Comparison of ENCODE assay signal across 1 cellular context in the genomic region with DNA sequence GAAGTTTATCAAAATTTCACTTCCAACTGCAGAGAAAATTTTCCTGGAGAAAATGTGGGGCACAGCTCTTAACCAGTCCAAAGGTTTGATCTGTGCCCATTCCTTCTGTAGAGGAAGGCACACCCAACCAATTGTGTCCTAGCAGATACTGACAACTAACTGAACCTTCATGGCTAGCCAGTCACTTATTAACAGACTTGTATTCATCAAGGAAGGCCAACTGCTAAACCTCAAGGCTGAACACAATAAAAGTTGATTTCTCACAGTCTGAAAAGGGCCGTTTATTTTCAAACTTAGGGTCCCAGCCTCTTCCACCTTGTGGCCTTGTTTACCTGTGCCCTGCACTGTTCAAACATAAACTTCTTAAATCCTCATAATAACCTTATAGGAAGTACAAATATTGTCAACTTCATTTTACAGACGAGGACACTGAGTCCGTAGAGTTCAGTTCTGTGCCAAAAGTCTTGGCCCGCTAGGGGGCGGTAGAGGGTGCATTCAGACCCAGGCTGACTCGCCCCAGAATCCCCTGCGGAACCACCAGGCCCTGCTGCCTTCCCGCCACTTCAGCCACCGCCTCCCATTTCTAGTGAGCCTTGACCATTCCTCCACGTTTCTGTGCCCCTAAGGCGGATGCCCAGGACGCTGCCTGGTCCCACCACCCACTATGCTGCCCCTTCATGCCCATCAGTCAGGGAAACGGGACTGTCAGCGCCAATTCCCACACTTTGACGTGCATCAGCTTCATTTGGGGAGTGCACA.
TF ChIP-seq lines count a peak whose summit lies in the region.

No MANE protein-coding gene starts in this region.

TF ChIP-seq in K562, 482 proteins besides CTCF, POLR2A, EP300 and RAD21:
- TF ChIP-seq ZC3H8 (IDR thresholded peaks at IDR 0.05) = no peak
- TF ChIP-seq ARID1B (IDR thresholded peaks at IDR 0.05) = no peak
- no peak for TF ChIP-seq MYC (IDR thresholded peaks at IDR 0.05; ENCODE audit: low read depth, low read length)
- TF ChIP-seq MYC (CRISPR knock-in tag; IDR thresholded peaks at IDR 0.05; ENCODE audit: borderline replicate concordance, low read depth) = no peak
- TF ChIP-seq ZBTB7A (IDR thresholded peaks at IDR 0.05; ENCODE audit: borderline replicate concordance, control insufficient read depth, low read depth, low read length) = no peak
- peak; percentile 67 for TF ChIP-seq ZNF143 (CRISPR knock-in tag; IDR thresholded peaks at IDR 0.05)
- TF ChIP-seq, protein P1, sequence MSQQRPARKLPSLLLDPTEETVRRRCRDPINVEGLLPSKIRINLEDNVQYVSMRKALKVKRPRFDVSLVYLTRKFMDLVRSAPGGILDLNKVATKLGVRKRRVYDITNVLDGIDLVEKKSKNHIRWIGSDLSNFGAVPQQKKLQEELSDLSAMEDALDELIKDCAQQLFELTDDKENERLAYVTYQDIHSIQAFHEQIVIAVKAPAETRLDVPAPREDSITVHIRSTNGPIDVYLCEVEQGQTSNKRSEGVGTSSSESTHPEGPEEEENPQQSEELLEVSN (IDR thresholded peaks at IDR 0.05; ENCODE audit: borderline replicate concordance in 1 of 2, extremely low read depth in 1 of 2, insufficient read depth in 1 of 2, insufficient read length in 1 of 2, low read depth in 1 of 2, low read length in 1 of 2, poor library complexity in 1 of 2, severe bottlenecking in 1 of 2) = peak; percentile 80 to 87
- TF ChIP-seq, protein P2, sequence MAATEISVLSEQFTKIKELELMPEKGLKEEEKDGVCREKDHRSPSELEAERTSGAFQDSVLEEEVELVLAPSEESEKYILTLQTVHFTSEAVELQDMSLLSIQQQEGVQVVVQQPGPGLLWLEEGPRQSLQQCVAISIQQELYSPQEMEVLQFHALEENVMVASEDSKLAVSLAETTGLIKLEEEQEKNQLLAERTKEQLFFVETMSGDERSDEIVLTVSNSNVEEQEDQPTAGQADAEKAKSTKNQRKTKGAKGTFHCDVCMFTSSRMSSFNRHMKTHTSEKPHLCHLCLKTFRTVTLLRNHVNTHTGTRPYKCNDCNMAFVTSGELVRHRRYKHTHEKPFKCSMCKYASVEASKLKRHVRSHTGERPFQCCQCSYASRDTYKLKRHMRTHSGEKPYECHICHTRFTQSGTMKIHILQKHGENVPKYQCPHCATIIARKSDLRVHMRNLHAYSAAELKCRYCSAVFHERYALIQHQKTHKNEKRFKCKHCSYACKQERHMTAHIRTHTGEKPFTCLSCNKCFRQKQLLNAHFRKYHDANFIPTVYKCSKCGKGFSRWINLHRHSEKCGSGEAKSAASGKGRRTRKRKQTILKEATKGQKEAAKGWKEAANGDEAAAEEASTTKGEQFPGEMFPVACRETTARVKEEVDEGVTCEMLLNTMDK (IDR thresholded peaks at IDR 0.05; ENCODE audit: borderline replicate concordance, insufficient read depth, low read depth, low read length, poor library complexity, severe bottlenecking) = peak; percentile 65
- TF ChIP-seq FOS (IDR thresholded peaks at IDR 0.05; ENCODE audit: extremely low read depth, insufficient read length) = no peak
- TF ChIP-seq DIDO1 (tag; IDR thresholded peaks at IDR 0.05; ENCODE audit: low read depth) = peak; percentile 68; the same call in 1 of the 2 replicates
- no peak for TF ChIP-seq MCM3 (IDR thresholded peaks at IDR 0.05)
- TF ChIP-seq, protein P3, sequence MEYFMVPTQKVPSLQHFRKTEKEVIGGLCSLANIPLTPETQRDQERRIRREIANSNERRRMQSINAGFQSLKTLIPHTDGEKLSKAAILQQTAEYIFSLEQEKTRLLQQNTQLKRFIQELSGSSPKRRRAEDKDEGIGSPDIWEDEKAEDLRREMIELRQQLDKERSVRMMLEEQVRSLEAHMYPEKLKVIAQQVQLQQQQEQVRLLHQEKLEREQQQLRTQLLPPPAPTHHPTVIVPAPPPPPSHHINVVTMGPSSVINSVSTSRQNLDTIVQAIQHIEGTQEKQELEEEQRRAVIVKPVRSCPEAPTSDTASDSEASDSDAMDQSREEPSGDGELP (CRISPR knock-in tag; IDR thresholded peaks at IDR 0.05; ENCODE audit: borderline replicate concordance) = peak; percentile 29; the same call in 1 of the 2 replicates
- TF ChIP-seq, protein P4, sequence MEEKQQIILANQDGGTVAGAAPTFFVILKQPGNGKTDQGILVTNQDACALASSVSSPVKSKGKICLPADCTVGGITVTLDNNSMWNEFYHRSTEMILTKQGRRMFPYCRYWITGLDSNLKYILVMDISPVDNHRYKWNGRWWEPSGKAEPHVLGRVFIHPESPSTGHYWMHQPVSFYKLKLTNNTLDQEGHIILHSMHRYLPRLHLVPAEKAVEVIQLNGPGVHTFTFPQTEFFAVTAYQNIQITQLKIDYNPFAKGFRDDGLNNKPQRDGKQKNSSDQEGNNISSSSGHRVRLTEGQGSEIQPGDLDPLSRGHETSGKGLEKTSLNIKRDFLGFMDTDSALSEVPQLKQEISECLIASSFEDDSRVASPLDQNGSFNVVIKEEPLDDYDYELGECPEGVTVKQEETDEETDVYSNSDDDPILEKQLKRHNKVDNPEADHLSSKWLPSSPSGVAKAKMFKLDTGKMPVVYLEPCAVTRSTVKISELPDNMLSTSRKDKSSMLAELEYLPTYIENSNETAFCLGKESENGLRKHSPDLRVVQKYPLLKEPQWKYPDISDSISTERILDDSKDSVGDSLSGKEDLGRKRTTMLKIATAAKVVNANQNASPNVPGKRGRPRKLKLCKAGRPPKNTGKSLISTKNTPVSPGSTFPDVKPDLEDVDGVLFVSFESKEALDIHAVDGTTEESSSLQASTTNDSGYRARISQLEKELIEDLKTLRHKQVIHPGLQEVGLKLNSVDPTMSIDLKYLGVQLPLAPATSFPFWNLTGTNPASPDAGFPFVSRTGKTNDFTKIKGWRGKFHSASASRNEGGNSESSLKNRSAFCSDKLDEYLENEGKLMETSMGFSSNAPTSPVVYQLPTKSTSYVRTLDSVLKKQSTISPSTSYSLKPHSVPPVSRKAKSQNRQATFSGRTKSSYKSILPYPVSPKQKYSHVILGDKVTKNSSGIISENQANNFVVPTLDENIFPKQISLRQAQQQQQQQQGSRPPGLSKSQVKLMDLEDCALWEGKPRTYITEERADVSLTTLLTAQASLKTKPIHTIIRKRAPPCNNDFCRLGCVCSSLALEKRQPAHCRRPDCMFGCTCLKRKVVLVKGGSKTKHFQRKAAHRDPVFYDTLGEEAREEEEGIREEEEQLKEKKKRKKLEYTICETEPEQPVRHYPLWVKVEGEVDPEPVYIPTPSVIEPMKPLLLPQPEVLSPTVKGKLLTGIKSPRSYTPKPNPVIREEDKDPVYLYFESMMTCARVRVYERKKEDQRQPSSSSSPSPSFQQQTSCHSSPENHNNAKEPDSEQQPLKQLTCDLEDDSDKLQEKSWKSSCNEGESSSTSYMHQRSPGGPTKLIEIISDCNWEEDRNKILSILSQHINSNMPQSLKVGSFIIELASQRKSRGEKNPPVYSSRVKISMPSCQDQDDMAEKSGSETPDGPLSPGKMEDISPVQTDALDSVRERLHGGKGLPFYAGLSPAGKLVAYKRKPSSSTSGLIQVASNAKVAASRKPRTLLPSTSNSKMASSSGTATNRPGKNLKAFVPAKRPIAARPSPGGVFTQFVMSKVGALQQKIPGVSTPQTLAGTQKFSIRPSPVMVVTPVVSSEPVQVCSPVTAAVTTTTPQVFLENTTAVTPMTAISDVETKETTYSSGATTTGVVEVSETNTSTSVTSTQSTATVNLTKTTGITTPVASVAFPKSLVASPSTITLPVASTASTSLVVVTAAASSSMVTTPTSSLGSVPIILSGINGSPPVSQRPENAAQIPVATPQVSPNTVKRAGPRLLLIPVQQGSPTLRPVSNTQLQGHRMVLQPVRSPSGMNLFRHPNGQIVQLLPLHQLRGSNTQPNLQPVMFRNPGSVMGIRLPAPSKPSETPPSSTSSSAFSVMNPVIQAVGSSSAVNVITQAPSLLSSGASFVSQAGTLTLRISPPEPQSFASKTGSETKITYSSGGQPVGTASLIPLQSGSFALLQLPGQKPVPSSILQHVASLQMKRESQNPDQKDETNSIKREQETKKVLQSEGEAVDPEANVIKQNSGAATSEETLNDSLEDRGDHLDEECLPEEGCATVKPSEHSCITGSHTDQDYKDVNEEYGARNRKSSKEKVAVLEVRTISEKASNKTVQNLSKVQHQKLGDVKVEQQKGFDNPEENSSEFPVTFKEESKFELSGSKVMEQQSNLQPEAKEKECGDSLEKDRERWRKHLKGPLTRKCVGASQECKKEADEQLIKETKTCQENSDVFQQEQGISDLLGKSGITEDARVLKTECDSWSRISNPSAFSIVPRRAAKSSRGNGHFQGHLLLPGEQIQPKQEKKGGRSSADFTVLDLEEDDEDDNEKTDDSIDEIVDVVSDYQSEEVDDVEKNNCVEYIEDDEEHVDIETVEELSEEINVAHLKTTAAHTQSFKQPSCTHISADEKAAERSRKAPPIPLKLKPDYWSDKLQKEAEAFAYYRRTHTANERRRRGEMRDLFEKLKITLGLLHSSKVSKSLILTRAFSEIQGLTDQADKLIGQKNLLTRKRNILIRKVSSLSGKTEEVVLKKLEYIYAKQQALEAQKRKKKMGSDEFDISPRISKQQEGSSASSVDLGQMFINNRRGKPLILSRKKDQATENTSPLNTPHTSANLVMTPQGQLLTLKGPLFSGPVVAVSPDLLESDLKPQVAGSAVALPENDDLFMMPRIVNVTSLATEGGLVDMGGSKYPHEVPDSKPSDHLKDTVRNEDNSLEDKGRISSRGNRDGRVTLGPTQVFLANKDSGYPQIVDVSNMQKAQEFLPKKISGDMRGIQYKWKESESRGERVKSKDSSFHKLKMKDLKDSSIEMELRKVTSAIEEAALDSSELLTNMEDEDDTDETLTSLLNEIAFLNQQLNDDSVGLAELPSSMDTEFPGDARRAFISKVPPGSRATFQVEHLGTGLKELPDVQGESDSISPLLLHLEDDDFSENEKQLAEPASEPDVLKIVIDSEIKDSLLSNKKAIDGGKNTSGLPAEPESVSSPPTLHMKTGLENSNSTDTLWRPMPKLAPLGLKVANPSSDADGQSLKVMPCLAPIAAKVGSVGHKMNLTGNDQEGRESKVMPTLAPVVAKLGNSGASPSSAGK (IDR thresholded peaks at IDR 0.05) = peak; percentile 78
- no peak for TF ChIP-seq KLF16 (IDR thresholded peaks at IDR 0.05)
- no peak for TF ChIP-seq BRF1 (IDR thresholded peaks at IDR 0.05; ENCODE audit: borderline replicate concordance, extremely low read depth, insufficient read length)
- TF ChIP-seq L3MBTL2 (IDR thresholded peaks at IDR 0.05) = peak; percentile 87
- TF ChIP-seq CXXC5 (CRISPR knock-in tag; IDR thresholded peaks at IDR 0.05) = peak; percentile 93
- TF ChIP-seq CBX3 (IDR thresholded peaks at IDR 0.05; ENCODE audit: borderline replicate concordance in 1 of 2, low read length in 2 of 2) = 0 out of 3 replicates have a peak, but pooled peaks of 1 of the 2 experiments have one; percentile 32
